Comparison of ENCODE assay signal across 8 cellular contexts in the genomic region with DNA sequence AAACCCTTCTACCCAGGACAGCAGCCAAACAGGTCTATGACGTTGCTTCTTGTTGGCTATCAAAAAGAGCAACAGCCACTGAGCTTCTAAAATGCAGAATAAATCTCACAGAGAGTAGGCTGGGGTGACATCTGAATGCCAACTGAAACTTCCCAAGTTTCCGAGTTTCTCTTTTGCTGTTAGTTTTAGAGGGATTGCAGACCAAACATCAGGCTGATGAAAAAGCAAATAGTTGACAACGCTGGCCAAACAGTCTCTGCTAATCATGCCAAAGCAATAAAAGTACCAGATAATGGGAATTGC.
DNase-seq lines count a peak whose midpoint lies in the region; ATAC-seq and TF ChIP-seq lines count a peak whose summit lies in the region.

No MANE protein-coding gene starts in this region.

- H3K4me3 ChIP-seq in GM12864 (ENCODE audit: low read depth, low read length) (peak overlapping the region; percentile 96), fibroblast of mammary gland (ENCODE audit: control insufficient read depth, low read depth, low read length) (peak overlapping the region; percentile 88), retinal pigment epithelial cell (ENCODE audit: low read length) (peak overlapping the region; percentile 89)

- TF ChIP-seq CTCF in GM12864 (IDR thresholded peaks at IDR 0.05; ENCODE audit: low read depth, low read length, missing control alignments): no peak
- no peak for TF ChIP-seq CTCF in fibroblast of mammary gland (conservative IDR thresholded peaks at IDR 0.05; ENCODE audit: control insufficient read depth, insufficient read depth, low read depth, low read length)
- no peak for TF ChIP-seq CTCF in retinal pigment epithelial cell (conservative IDR thresholded peaks at IDR 0.05; ENCODE audit: low read depth, low read length)

- ATAC-seq in SK-N-SH treated with all-trans-retinoic acid at 6 μM for 48 hours (no peak), GM21737 (IDR thresholded peaks at IDR 0.05; ENCODE audit: unreplicated experiment) (no peak)

- DNase-seq in GM12864 (ENCODE audit: low read depth) (no peak), fibroblast of mammary gland (ENCODE audit: low read depth) (no peak), retinal pigment epithelial cell (ENCODE audit: low read depth) (no peak), NCI-H82 (lab: John Stamatoyannopoulos, UW) (no peak), amygdala (lab: John Stamatoyannopoulos, UW) (no peak)
- DNase-seq in activated effector memory CD4-positive, alpha-beta T cell treated with Interleukin-2 at 50 U/mL for 16 hours: no peak

TF ChIP-seq in SK-N-SH treated with all-trans-retinoic acid at 6 μM for 48 hours, 23 proteins besides CTCF, POLR2A, EP300 and RAD21:
- TF ChIP-seq ISL1 (CRISPR knock-in tag; IDR thresholded peaks at IDR 0.05) (0 out of 2 replicates have a peak, but pooled peaks have one; percentile 10), TSHZ2 (CRISPR knock-in tag; IDR thresholded peaks at IDR 0.05) (no peak), PPARA (CRISPR knock-in tag; IDR thresholded peaks at IDR 0.05; ENCODE audit: borderline replicate concordance) (no peak), RARB (CRISPR knock-in tag; IDR thresholded peaks at IDR 0.05) (no peak)
TF ChIP-seq in SK-N-SH treated with all-trans-retinoic acid at 6 μM for 48 hours: peak in this region for 1.
